In the genomic region with DNA sequence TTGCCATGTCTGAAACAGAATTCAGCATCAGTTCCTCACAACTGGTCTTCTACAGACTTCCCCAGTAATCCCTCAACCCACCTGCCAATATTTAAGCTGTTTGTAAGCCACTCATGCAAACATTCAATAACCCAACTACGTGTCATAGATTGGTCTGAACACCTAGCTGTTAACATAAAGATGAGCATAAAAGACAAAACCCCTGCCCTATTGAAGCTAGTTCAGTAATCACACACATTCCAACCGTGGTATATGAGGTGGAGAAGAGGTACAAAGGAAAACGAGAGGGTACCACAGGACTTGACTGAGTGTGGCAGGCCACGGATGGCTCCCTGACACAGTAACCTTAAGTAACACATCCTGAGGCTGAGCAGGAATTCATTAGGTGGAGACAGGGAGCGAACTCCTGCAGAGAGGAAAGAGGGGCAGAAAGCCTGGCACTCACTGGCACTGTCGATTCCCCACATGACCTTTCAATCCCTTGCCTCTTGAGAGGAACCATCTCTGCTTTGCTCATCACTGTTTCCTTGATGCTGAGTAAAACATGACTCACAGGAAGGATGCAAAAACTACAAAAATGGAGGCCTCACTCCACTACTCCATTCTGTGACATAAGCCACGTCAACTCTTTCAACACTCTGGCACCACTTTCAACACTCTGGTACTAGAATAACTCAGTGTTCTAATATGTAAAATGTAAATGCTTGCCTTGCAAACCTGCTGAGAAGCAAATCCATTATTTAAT, we compare ENCODE assay signal across 8 cellular contexts. TPM values are rescaled to one million over a fixed set of nuclear protein-coding genes. Genes with fewer than 3 reads are reported as not detected.
DNase-seq lines count a peak whose midpoint lies in the region; ATAC-seq and TF ChIP-seq lines count a peak whose summit lies in the region.

No MANE protein-coding gene starts in this region.

- H3K9me3 ChIP-seq in tibial nerve, result no peaks in the 10 kb centered on the region

- peaks cover 13 to 21% (median 16%) of the 10 kb centered on the region in 3 donors for H3K4me1 Mint-ChIP-seq in IgD-negative memory B cell
- H3K4me1 Mint-ChIP-seq in activated naive CD4-positive, alpha-beta T cell treated with anti-CD3 and anti-CD28 coated beads, Interleukin-2, amount 50 U/mL, for 24 hours, result peaks cover 30% of the 10 kb centered on the region

- H3K27me3 ChIP-seq in tibial nerve, result no peaks in the 10 kb centered on the region

- DNase-seq in AG08396 (ENCODE audit: low spot score), result peak; percentile 77
- peak; percentile 73 for DNase-seq in kidney tubule cell (ENCODE audit: low spot score)
- no peak for DNase-seq in RPMI8226
- no peak for DNase-seq in tibial nerve (ENCODE audit: low spot score in 2 of 2)
- no peak for DNase-seq in T-helper 9 cell

- H3K27me3 Mint-ChIP-seq in IgD-negative memory B cell, result no peaks in the 10 kb centered on the region
- no peaks in the 10 kb centered on the region for H3K27me3 Mint-ChIP-seq in activated naive CD4-positive, alpha-beta T cell treated with anti-CD3 and anti-CD28 coated beads, Interleukin-2, amount 50 U/mL, for 24 hours

- peak overlapping the region; percentile 96 to 100 (median 98) for H3K4me3 Mint-ChIP-seq in IgD-negative memory B cell
- peak overlapping the region; percentile 95 for H3K4me3 Mint-ChIP-seq in activated naive CD4-positive, alpha-beta T cell treated with anti-CD3 and anti-CD28 coated beads, Interleukin-2, amount 50 U/mL, for 24 hours

- 72 to 74% methylated on average over 7 of the region's 7 CpGs for WGBS in tibial nerve, 2 donors

- no peak for TF ChIP-seq POLR2A in tibial nerve (IDR thresholded peaks at IDR 0.05)

- H3K9me3 Mint-ChIP-seq in IgD-negative memory B cell, result no peaks in the 10 kb centered on the region
- no peaks in the 10 kb centered on the region for H3K9me3 Mint-ChIP-seq in activated naive CD4-positive, alpha-beta T cell treated with anti-CD3 and anti-CD28 coated beads, Interleukin-2, amount 50 U/mL, for 24 hours

- peak overlapping the region; percentile 93 to 98 (median 95) for H3K27ac Mint-ChIP-seq in IgD-negative memory B cell
- peak overlapping the region; percentile 89 for H3K27ac Mint-ChIP-seq in activated naive CD4-positive, alpha-beta T cell treated with anti-CD3 and anti-CD28 coated beads, Interleukin-2, amount 50 U/mL, for 24 hours

- ATAC-seq in HG03521 (IDR thresholded peaks at IDR 0.05; ENCODE audit: unreplicated experiment), result no peak

- peaks cover 0 to 56% (median 14%) of the 10 kb centered on the region in 4 donors for H3K4me1 ChIP-seq in tibial nerve

- H3K36me3 Mint-ChIP-seq in IgD-negative memory B cell, result no peaks in the 10 kb centered on the region
- peaks cover 20% of the 10 kb centered on the region for H3K36me3 Mint-ChIP-seq in activated naive CD4-positive, alpha-beta T cell treated with anti-CD3 and anti-CD28 coated beads, Interleukin-2, amount 50 U/mL, for 24 hours

- H3K27ac ChIP-seq in tibial nerve, result peak overlapping the region in 1 of 4 donors; percentile 94

- TF ChIP-seq CTCF in tibial nerve (IDR thresholded peaks at IDR 0.05), result no peak

- peak overlapping the region in 1 of 4 donors; percentile 93 for H3K4me3 ChIP-seq in tibial nerve

- peaks cover 0 to 53% (median 14%) of the 10 kb centered on the region in 3 donors for H3K36me3 ChIP-seq in tibial nerve

- TF ChIP-seq EP300 in tibial nerve (IDR thresholded peaks at IDR 0.05), result peak in 1 of 2 donors; percentile 25

RNA-seq across cellular contexts. Expression of a gene that starts 31.3 kb away (rescaled TPM):
- polyA plus RNA-seq in IgD-negative memory B cell, result 172 TPM
- 100 to 1,000 TPM; 173 to 255 (median 204) TPM for total RNA-seq in tibial nerve

Comparison
In these comparisons a context has a peak if more than half of its experiments do, and no peak if none do; other contexts are left out.
1. DNase-seq: peak in AG08396 (single experiment) and kidney tubule cell (single experiment); none in RPMI8226 (single experiment), tibial nerve (0 of 2) and T-helper 9 cell (single experiment).